Comparison of ENCODE assay signal across 8 cellular contexts in genomic region chr10:27285093-27285492, GRCh38. TPM values are rescaled to one million over a fixed set of nuclear protein-coding genes. Genes with fewer than 3 reads are reported as not detected.
DNase-seq lines count a peak whose midpoint lies in the region; ATAC-seq and TF ChIP-seq lines count a peak whose summit lies in the region.

No MANE protein-coding gene starts in this region.

- ATAC-seq in HG03045 (IDR thresholded peaks at IDR 0.05; ENCODE audit: unreplicated experiment): no peak

- H3K36me3 ChIP-seq in A673 (ENCODE audit: insufficient read depth, low read length, poor library complexity, severe bottlenecking): no peaks in the 10 kb centered on the region

- H3K27me3 Mint-ChIP-seq in activated CD4-positive, alpha-beta memory T cell treated with anti-CD3 and anti-CD28 coated beads, Interleukin-2, amount 10 ng/mL, durations not matched to agents 7 days and 5 days: peaks cover 10% of the 10 kb centered on the region

- peak; percentile 50 for TF ChIP-seq CTCF in A673 (conservative IDR thresholded peaks at IDR 0.05; ENCODE audit: low read depth, low read length)

- no peaks in the 10 kb centered on the region for H3K36me3 Mint-ChIP-seq in activated CD4-positive, alpha-beta memory T cell treated with anti-CD3 and anti-CD28 coated beads, Interleukin-2, amount 10 ng/mL, durations not matched to agents 7 days and 5 days (ENCODE audit: low read depth)

- no peak overlapping the region for H3K4me3 Mint-ChIP-seq in activated CD4-positive, alpha-beta memory T cell treated with anti-CD3 and anti-CD28 coated beads, Interleukin-2, amount 10 ng/mL, durations not matched to agents 7 days and 5 days

- no peaks in the 10 kb centered on the region for H3K9me3 ChIP-seq in A673 (ENCODE audit: low read depth, low read length, poor library complexity, severe bottlenecking)

- H3K27ac ChIP-seq in A673 (ENCODE audit: low read depth, low read length, poor library complexity, severe bottlenecking): no peak overlapping the region

- no peak overlapping the region for H3K4me3 ChIP-seq in A673 (ENCODE audit: low read depth, low read length, poor library complexity, severe bottlenecking)

- H3K27me3 ChIP-seq in A673 (replicated peaks; ENCODE audit: insufficient read depth, low read depth, low read length, poor library complexity): no peaks in the 10 kb centered on the region

- DNase-seq in A673 (ENCODE audit: low spot score): peak; percentile 24
- DNase-seq in H4 (ENCODE audit: low spot score): peak; percentile 3
- peak; percentile 39 for DNase-seq in activated CD4-positive, alpha-beta memory T cell treated with anti-CD3 and anti-CD28 coated beads, Interleukin-2, amount 10 ng/mL, durations not matched to agents 7 days and 5 days
- DNase-seq in iPS-NIHi11 (ENCODE audit: low spot score): peak; percentile 11
- DNase-seq in DMS153 treated with DMSO at 0.1 percent for 48 hours (lab: John Stamatoyannopoulos, UW; ENCODE audit: unreplicated experiment): no peak
- DNase-seq in hippocampal formation (lab: John Stamatoyannopoulos, UW): no peak
- DNase-seq in SHP77 treated with DMSO at 0.1 percent for 48 hours (lab: John Stamatoyannopoulos, UW): no peak

- BruUV-seq in A673 (replicated peaks; lab: Mats Ljungman, UMichigan): no TSS peak

- no peak overlapping the region for H3K27ac Mint-ChIP-seq in activated CD4-positive, alpha-beta memory T cell treated with anti-CD3 and anti-CD28 coated beads, Interleukin-2, amount 10 ng/mL, durations not matched to agents 7 days and 5 days

- no peaks in the 10 kb centered on the region for H3K9me3 Mint-ChIP-seq in activated CD4-positive, alpha-beta memory T cell treated with anti-CD3 and anti-CD28 coated beads, Interleukin-2, amount 10 ng/mL, durations not matched to agents 7 days and 5 days

- intact Hi-C loops in A673 (cut with micrococcal nuclease; ENCODE audit: unreplicated experiment): no loop called here

- CTCF ChIA-PET in A673 (lab: Charles Lee): no interaction called here
- CTCF ChIA-PET in activated CD4-positive, alpha-beta memory T cell treated with anti-CD3 and anti-CD28 coated beads, Interleukin-2, amount 10 ng/mL, durations not matched to agents 7 days and 5 days (lab: Charles Lee): interaction anchor here (1.2 to 1.4 kb wide), 2 partner anchors 61 to 63 kb away, joined by 3 to 4 read pairs; no protein-coding TSS in a partner anchor

- POLR2A ChIA-PET in A673 (lab: Charles Lee; ENCODE audit: low non-redundant PET): no interaction called here
- POLR2A ChIA-PET in activated CD4-positive, alpha-beta memory T cell treated with anti-CD3 and anti-CD28 coated beads, Interleukin-2, amount 10 ng/mL, durations not matched to agents 7 days and 5 days (lab: Charles Lee): no interaction called here

- H3K4me1 ChIP-seq in A673 (ENCODE audit: insufficient read depth, low read length, poor library complexity, severe bottlenecking): no peaks in the 10 kb centered on the region

- peaks cover 6% of the 10 kb centered on the region for H3K4me1 Mint-ChIP-seq in activated CD4-positive, alpha-beta memory T cell treated with anti-CD3 and anti-CD28 coated beads, Interleukin-2, amount 10 ng/mL, durations not matched to agents 7 days and 5 days

RNA-seq across cellular contexts. Expression of gene ACBD5, which starts 44.5 kb away (rescaled TPM):
- 15.2 and 16.8 TPM in 2 replicates for total RNA-seq in A673 (2021)
- 10.1 and 15.5 TPM in 2 replicates for total RNA-seq in H4 (2014; rRNA removed; shearing (Covaris generic))
- 10 to 100 TPM; 23.7 to 25.2 TPM for total RNA-seq in activated CD4-positive, alpha-beta memory T cell treated with anti-CD3 and anti-CD28 coated beads, Interleukin-2, amount 10 ng/mL, durations not matched to agents 7 days and 5 days

Comparison
In these comparisons a context has a peak if more than half of its experiments do, and no peak if none do; other contexts are left out.
1. DNase-seq: peak in A673 (single experiment), H4 (single experiment), activated CD4-positive, alpha-beta memory T cell treated with anti-CD3 and anti-CD28 coated beads, Interleukin-2, amount 10 ng/mL, durations not matched to agents 7 days and 5 days (single experiment) and iPS-NIHi11 (single experiment); none in DMS153 treated with DMSO at 0.1 percent for 48 hours (single experiment), hippocampal formation (0 of 2) and SHP77 treated with DMSO at 0.1 percent for 48 hours (single experiment).